In genomic region chr17:21215935-21216334, GRCh38 we compare ENCODE assay signal across 9 cellular contexts. TPM values are rescaled to one million over a fixed set of nuclear protein-coding genes. Genes with fewer than 3 reads are reported as not detected.
A peak's percentile ranks its signal among the peaks of the same experiment; 100 is the strongest.
DNase-seq lines count a peak whose midpoint lies in the region; ATAC-seq, FAIRE-seq and TF ChIP-seq lines count a peak whose summit lies in the region.
"Had no signal": no experiment of that assay in that cellular context is flagged by ENCODE, and none has a peak within 500 bp of the region (broad histone marks: within the 10 kb centered on the region; RNA-seq: fewer than 3 reads in every experiment).

No MANE protein-coding gene starts in this region.

- H3K79me2 ChIP-seq in Karpas-422 (ENCODE audit: low read length) = peaks cover 77% of the 10 kb centered on the region
- peaks cover 76% of the 10 kb centered on the region for H3K79me2 ChIP-seq in K562 (ENCODE audit: control insufficient read depth, insufficient read depth, low read length)

- H3K9me3 Mint-ChIP-seq in CD8-positive, alpha-beta memory T cell = no peaks in the 10 kb centered on the region
- H3K9me3 Mint-ChIP-seq in naive thymus-derived CD4-positive, alpha-beta T cell = no peaks in the 10 kb centered on the region

- no peaks in the 10 kb centered on the region for H3K9me2 ChIP-seq in Karpas-422 (replicated peaks; ENCODE audit: insufficient read depth, low read length)

- H3K4me3 ChIP-seq in CD8-positive, alpha-beta memory T cell (ENCODE audit: low read length) = no peak overlapping the region
- H3K4me3 ChIP-seq in Karpas-422 (ENCODE audit: low read length) (no peak overlapping the region), K562 (peak overlapping the region; percentile 96; the same call in 1 of the 2 replicates)
- H3K4me3 ChIP-seq in naive thymus-derived CD4-positive, alpha-beta T cell (ENCODE audit: low read length) = no peak overlapping the region

- peak overlapping the region in 4 of 8 donors; percentile 9 to 87 (median 50) for H3K27ac Mint-ChIP-seq in CD8-positive, alpha-beta memory T cell
- peak overlapping the region in 8 of 9 donors; percentile 33 to 93 (median 90) for H3K27ac Mint-ChIP-seq in naive thymus-derived CD4-positive, alpha-beta T cell

- no peak for TF ChIP-seq RAD21 in K562 (CRISPR knock-in tag; conservative IDR thresholded peaks at IDR 0.05 in 1 of 2, IDR thresholded peaks at IDR 0.05 in 1 of 2)

- H3K4me2 ChIP-seq in Karpas-422 (ENCODE audit: low read depth, low read length, poor library complexity, severe bottlenecking) = peak overlapping the region; percentile 92
- peak overlapping the region; percentile 94 for H3K4me2 ChIP-seq in K562 (ENCODE audit: insufficient read depth, low read length)

- ATAC-seq in K562 = peak; percentile 8; the same call in 2 of the 3 replicates
- ATAC-seq in naive thymus-derived CD4-positive, alpha-beta T cell = no peak
- no peak for ATAC-seq in HG03139 (IDR thresholded peaks at IDR 0.05; ENCODE audit: unreplicated experiment)

- H3K27me3 ChIP-seq in CD8-positive, alpha-beta memory T cell (ENCODE audit: insufficient read depth, low read length, poor library complexity, severe bottlenecking) = no peaks in the 10 kb centered on the region
- no peaks in the 10 kb centered on the region for H3K27me3 ChIP-seq in Karpas-422 (ENCODE audit: low read length)
- H3K27me3 ChIP-seq in K562 (ENCODE audit: control insufficient read depth in 2 of 2, insufficient read depth in 2 of 2, low read length in 2 of 2) = no peaks in the 10 kb centered on the region
- no peaks in the 10 kb centered on the region for H3K27me3 ChIP-seq in naive thymus-derived CD4-positive, alpha-beta T cell (ENCODE audit: control insufficient read depth in 2 of 2, insufficient read depth in 2 of 2, low read length in 2 of 2)
- H3K27me3 ChIP-seq: ascending aorta had no signal

- H3K9ac ChIP-seq in Karpas-422 (ENCODE audit: low read length) (0 out of 2 replicates have a peak overlapping the region, but pooled peaks have one; percentile 12), K562 (ENCODE audit: insufficient read depth in 1 of 2, low read depth in 2 of 2, low read length in 2 of 2) (peak overlapping the region; percentile 46 to 59)

- POLR2A ChIA-PET in CD8-positive, alpha-beta memory T cell (lab: Charles Lee) = no interaction called here
- POLR2A ChIA-PET in K562 (lab: Yijun Ruan, JAX) = interaction anchor here (1.1 to 1.4 kb wide), 2 partner anchors 9 to 22 kb away, joined by 4 to 5 read pairs; no protein-coding TSS in a partner anchor
- POLR2A ChIA-PET in naive thymus-derived CD4-positive, alpha-beta T cell (lab: Charles Lee) = no interaction called here

- H3K4me1 ChIP-seq in CD8-positive, alpha-beta memory T cell (ENCODE audit: insufficient read depth, low read length) = peaks cover 37% of the 10 kb centered on the region
- H3K4me1 ChIP-seq in Karpas-422 (ENCODE audit: low read length) (peaks cover 29% of the 10 kb centered on the region), K562 (replicated peaks in 1 of 2; ENCODE audit: control insufficient read depth in 2 of 2, insufficient read depth in 2 of 2, low read length in 2 of 2) (peaks cover 20 to 31% of the 10 kb centered on the region in 2 experiments; a peak in 4 of 5 replicates)
- peaks cover 25 to 32% of the 10 kb centered on the region in 2 donors for H3K4me1 ChIP-seq in naive thymus-derived CD4-positive, alpha-beta T cell (ENCODE audit: control insufficient read depth in 2 of 2, insufficient read depth in 2 of 2, low read length in 2 of 2)

- peak; percentile 86 for FAIRE-seq in K562 (lab: Jason Lieb, UNC)

- peaks cover 0 to 11% (median 0%) of the 10 kb centered on the region in 3 donors for H3K36me3 Mint-ChIP-seq in CD8-positive, alpha-beta memory T cell
- H3K36me3 Mint-ChIP-seq in naive thymus-derived CD4-positive, alpha-beta T cell = peaks cover 0 to 5% (median 0%) of the 10 kb centered on the region in 5 donors

- no peak for TF ChIP-seq POLR2A in K562 (conservative IDR thresholded peaks at IDR 0.05)

- TF ChIP-seq EP300 in K562 (IDR thresholded peaks at IDR 0.05; ENCODE audit: low read length) = no peak

- CTCF ChIA-PET in CD8-positive, alpha-beta memory T cell (lab: Charles Lee) = no interaction called here
- CTCF ChIA-PET in K562 (lab: Yijun Ruan, JAX; ENCODE audit: low intra/inter-chr PET ratio) = no interaction called here
- CTCF ChIA-PET in naive thymus-derived CD4-positive, alpha-beta T cell (lab: Charles Lee) = interaction anchor here (0.7 to 1.5 kb wide), 2 partner anchors 70 to 231 kb away, joined by 3 to 5 read pairs; no protein-coding TSS in a partner anchor

- peaks cover 37 to 47% (median 45%) of the 10 kb centered on the region in 3 donors for H3K4me1 Mint-ChIP-seq in CD8-positive, alpha-beta memory T cell
- peaks cover 41 to 60% (median 43%) of the 10 kb centered on the region in 7 donors for H3K4me1 Mint-ChIP-seq in naive thymus-derived CD4-positive, alpha-beta T cell

- H3K9me3 ChIP-seq in CD8-positive, alpha-beta memory T cell (ENCODE audit: low read length) = no peaks in the 10 kb centered on the region
- H3K9me3 ChIP-seq in Karpas-422 (ENCODE audit: low read length) (no peaks in the 10 kb centered on the region), K562 (replicated peaks; ENCODE audit: control insufficient read depth, insufficient read depth, low read depth, low read length) (no peaks in the 10 kb centered on the region)
- H3K9me3 ChIP-seq in naive thymus-derived CD4-positive, alpha-beta T cell (ENCODE audit: control insufficient read depth in 2 of 3, low read length in 3 of 3) = no peaks in the 10 kb centered on the region
- H3K9me3 ChIP-seq: ascending aorta had no signal

- peaks cover 24% of the 10 kb centered on the region; the same call in 1 of the 2 replicates for H4K20me1 ChIP-seq in Karpas-422 (ENCODE audit: insufficient read depth, low read depth, low read length)
- peaks cover 3% of the 10 kb centered on the region; the same call in 1 of the 2 replicates for H4K20me1 ChIP-seq in K562 (replicated peaks; ENCODE audit: control insufficient read depth, insufficient read depth, low read length)

- H3K9me1 ChIP-seq in K562 (ENCODE audit: control insufficient read depth, insufficient read depth, low read length) = no peaks in the 10 kb centered on the region

- no peak overlapping the region for H2AFZ ChIP-seq in Karpas-422 (ENCODE audit: low read length)
- peak overlapping the region; percentile 45; the same call in 1 of the 2 replicates for H2AFZ ChIP-seq in K562 (ENCODE audit: low read depth, low read length)

- no peak for DNase-seq in CD8-positive, alpha-beta memory T cell
- no peak for DNase-seq in Karpas-422
- DNase-seq in K562 (ENCODE audit: extremely low read depth in 1 of 4, low spot score in 3 of 4) = peak in 2 of 4 experiments; percentile 39 to 62
- DNase-seq in naive thymus-derived CD4-positive, alpha-beta T cell = no peak
- no peak for DNase-seq in NCI-H774 (lab: John Stamatoyannopoulos, UW)
- DNase-seq in A172 (ENCODE audit: low spot score) = no peak
- DNase-seq: NCI-H446 treated with DMSO at 0.1 percent for 48 hours had no signal

- 7% methylated on average over 5 of the region's 6 CpGs for WGBS in K562 (ENCODE audit: insufficient coverage, low coverage, missing lambda C conversion rate)

- intact Hi-C loops in K562 (cut with micrococcal nuclease) = loop anchor here (5.0 kb wide), 1 partner anchor 89 kb away; the partner anchor contains the start of gene DHRS7B
- intact Hi-C loops in naive thymus-derived CD4-positive, alpha-beta T cell (cut with micrococcal nuclease) = loop anchor here in 1 of 2 donors (2.0 kb wide), 2 partner anchors 97 to 295 kb away; no protein-coding TSS in a partner anchor

- BruUV-seq in K562 (replicated peaks; lab: Mats Ljungman, UMichigan) = no TSS peak

- peaks cover 3% of the 10 kb centered on the region for H3K36me3 ChIP-seq in CD8-positive, alpha-beta memory T cell (ENCODE audit: insufficient read depth, low read length)
- peaks cover 13% of the 10 kb centered on the region; the same call in 1 of the 2 replicates for H3K36me3 ChIP-seq in Karpas-422 (ENCODE audit: insufficient read depth, low read length)
- peaks cover 41% of the 10 kb centered on the region for H3K36me3 ChIP-seq in K562 (ENCODE audit: control insufficient read depth, insufficient read depth, low read length)
- H3K36me3 ChIP-seq in naive thymus-derived CD4-positive, alpha-beta T cell (ENCODE audit: control insufficient read depth in 2 of 3, insufficient read depth in 3 of 3, low read length in 3 of 3) = peaks cover 0 to 9% (median 0%) of the 10 kb centered on the region in 3 experiments

- TF ChIP-seq CTCF in K562 (IDR thresholded peaks at IDR 0.05 in 2 of 3, conservative IDR thresholded peaks at IDR 0.05 in 1 of 3; ENCODE audit: insufficient read depth in 2 of 3, low read depth in 1 of 3, low read length in 3 of 3) = no peak

- H3K4me3 Mint-ChIP-seq in CD8-positive, alpha-beta memory T cell = peak overlapping the region; percentile 32 to 96 (median 92)
- peak overlapping the region; percentile 90 to 97 (median 92) for H3K4me3 Mint-ChIP-seq in naive thymus-derived CD4-positive, alpha-beta T cell

- peaks cover 0 to 3% of the 10 kb centered on the region in 2 donors for H3K27me3 Mint-ChIP-seq in CD8-positive, alpha-beta memory T cell
- H3K27me3 Mint-ChIP-seq in naive thymus-derived CD4-positive, alpha-beta T cell = no peaks in the 10 kb centered on the region

- in situ Hi-C loops in K562 (cut with MboI) = no loop called here

- no peak overlapping the region for H3K27ac ChIP-seq in CD8-positive, alpha-beta memory T cell (ENCODE audit: low read depth, low read length)
- H3K27ac ChIP-seq in Karpas-422 (ENCODE audit: low read length) = no peak overlapping the region
- peak overlapping the region; percentile 98 for H3K27ac ChIP-seq in K562 (ENCODE audit: extremely low read depth, low read depth, low read length)
- H3K27ac ChIP-seq in naive thymus-derived CD4-positive, alpha-beta T cell (ENCODE audit: low read depth, low read length) = no peak overlapping the region

RNA-seq across cellular contexts. Expression of gene TMEM11, which starts 2.0 kb away (rescaled TPM):
- total RNA-seq in CD8-positive, alpha-beta memory T cell = 10 to 100 TPM; 26.1 to 29.8 TPM
- 37.4 TPM for polyA plus RNA-seq in CD8-positive, alpha-beta memory T cell
- 12.5 and 17.2 TPM in 2 replicates for total RNA-seq in Karpas-422 (2014; rRNA removed; shearing (Covaris generic); ENCODE audit: low replicate concordance)
- total RNA-seq in K562 (2011; cell fraction: chromatin; rRNA removed; ENCODE audit: low replicate concordance) = 22.4 and 35.6 TPM in 2 replicates
- 30.8 and 34.7 TPM in 2 replicates for total RNA-seq in K562 (2011; cell fraction: nucleolus; rRNA removed)
- 28.2 and 29.8 TPM in 2 replicates for total RNA-seq in K562 (2011; cell fraction: nucleoplasm; rRNA removed)
- total RNA-seq in K562 (2014; rRNA removed) = 27.5 and 35.4 TPM in 2 replicates
- 9.4 and 12.0 TPM in 2 replicates for total RNA-seq in K562 (2014; rRNA removed; fragmentation: Illumina TruSeq; extraction: Trizol)
- total RNA-seq in K562 (2015; rRNA removed; fragmentation: Illumina TruSeq; extraction: Trizol) = 17.8 and 18.7 TPM in 2 replicates
- 28.3 and 30.0 TPM in 2 replicates for total RNA-seq in K562 (2021)
- 32.2 and 37.5 TPM in 2 replicates for polyA plus RNA-seq in K562 (2011; rRNA removed)
- 53.5 and 101 TPM in 2 replicates for polyA plus RNA-seq in K562 (2011; cell fraction: cytosol; rRNA removed)
- 22.5 and 25.5 TPM in 2 replicates for polyA plus RNA-seq in K562 (2011; cell fraction: nucleus; rRNA removed)
- 17.5 and 27.9 TPM in 2 replicates for polyA plus RNA-seq in K562 (2012)
- polyA plus RNA-seq in K562 (2014; fragmentation: Illumina TruSeq; extraction: Trizol) = 33.4 and 35.1 TPM in 2 replicates
- 10 to 100 TPM; 17.4 to 31.9 TPM for polyA plus RNA-seq in K562 (2014; fragmentation: Nextera tagmentation; extraction: Ambion mirVana)
- polyA plus RNA-seq in K562 (2014; rRNA removed) = 40.7 and 41.5 TPM in 2 replicates
- 16.0 and 21.8 TPM in 2 replicates for polyA minus RNA-seq in K562 (2011; rRNA and poly(A)+ RNA removed)
- 13.1 and 16.8 TPM in 2 replicates for polyA minus RNA-seq in K562 (2011; cell fraction: cytosol; rRNA and poly(A)+ RNA removed)
- 11.2 and 18.2 TPM in 2 replicates for polyA minus RNA-seq in K562 (2011; cell fraction: nucleus; rRNA and poly(A)+ RNA removed)
- 10 to 100 TPM; 11.7 to 22.9 (median 19.3) TPM for total RNA-seq in naive thymus-derived CD4-positive, alpha-beta T cell
- 10 to 100 TPM; 23.5 to 47.9 TPM for polyA plus RNA-seq in naive thymus-derived CD4-positive, alpha-beta T cell
- 38.0 and 41.7 TPM in 2 replicates for total RNA-seq in A172 (2014; rRNA removed; shearing (Covaris generic))

RNA-seq across cellular contexts. Expression of gene NATD1, which starts 37.3 kb away (rescaled TPM):
- total RNA-seq in CD8-positive, alpha-beta memory T cell = 1 to 10 TPM; 2.7 to 2.8 TPM
- polyA plus RNA-seq in CD8-positive, alpha-beta memory T cell = 3.0 TPM
- 0.45 and 1.2 TPM in 2 replicates for total RNA-seq in Karpas-422 (2014; rRNA removed; shearing (Covaris generic); ENCODE audit: low replicate concordance)
- total RNA-seq in K562 (2011; cell fraction: chromatin; rRNA removed; ENCODE audit: low replicate concordance) = 1.9 and 6.9 TPM in 2 replicates
- total RNA-seq in K562 (2011; cell fraction: nucleolus; rRNA removed) = 5.3 and 5.5 TPM in 2 replicates
- total RNA-seq in K562 (2011; cell fraction: nucleoplasm; rRNA removed) = 3.2 and 3.4 TPM in 2 replicates
- total RNA-seq in K562 (2014; rRNA removed) (2.3 and 2.9 TPM in 2 replicates), K562 (2014; rRNA removed; fragmentation: Illumina TruSeq; extraction: Trizol) (0.55 and 0.61 TPM in 2 replicates), K562 (2015; rRNA removed; fragmentation: Illumina TruSeq; extraction: Trizol) (0.65 and 0.72 TPM in 2 replicates), K562 (2021) (5.4 TPM in 2 replicates)
- polyA plus RNA-seq in K562 (2011; rRNA removed) (1.6 and 2.3 TPM in 2 replicates), K562 (2014; fragmentation: Illumina TruSeq; extraction: Trizol) (3.7 and 4.5 TPM in 2 replicates), K562 (2014; fragmentation: Nextera tagmentation; extraction: Ambion mirVana) (under 1 TPM; 0.24 to 0.52 TPM), K562 (2014; rRNA removed) (3.7 and 4.2 TPM in 2 replicates)
- polyA plus RNA-seq in K562 (2011; cell fraction: cytosol; rRNA removed) = 3.1 and 4.2 TPM in 2 replicates
- polyA plus RNA-seq in K562 (2011; cell fraction: nucleus; rRNA removed) = 1.5 and 2.5 TPM in 2 replicates
- 2.5 and 8.0 TPM in 2 replicates for polyA plus RNA-seq in K562 (2012)
- polyA minus RNA-seq in K562 (2011; rRNA and poly(A)+ RNA removed) = 0.90 and 1.3 TPM in 2 replicates
- polyA minus RNA-seq in K562 (2011; cell fraction: cytosol; rRNA and poly(A)+ RNA removed) = 1.9 and 3.1 TPM in 2 replicates
- polyA minus RNA-seq in K562 (2011; cell fraction: nucleus; rRNA and poly(A)+ RNA removed) = 2.3 and 2.9 TPM in 2 replicates
- 10 to 100 TPM in 2 of 5 experiments, 1 to 10 TPM in 3; 2.5 to 11.1 (median 8.9) TPM for total RNA-seq in naive thymus-derived CD4-positive, alpha-beta T cell
- polyA plus RNA-seq in naive thymus-derived CD4-positive, alpha-beta T cell = 1 to 10 TPM; 1.7 to 2.9 TPM
- total RNA-seq in A172 (2014; rRNA removed; shearing (Covaris generic)) = 1.9 and 2.9 TPM in 2 replicates
